Comparison of ENCODE assay signal across 8 cellular contexts in genomic region chrX:54808109-54808604, GRCh38. TPM values are rescaled to one million over a fixed set of nuclear protein-coding genes. Genes with fewer than 3 reads are reported as not detected.
A peak's percentile ranks its signal among the peaks of the same experiment; 100 is the strongest.
DNase-seq lines count a peak whose midpoint lies in the region; ATAC-seq and TF ChIP-seq lines count a peak whose summit lies in the region.

No MANE protein-coding gene starts in this region.

- CTCF ChIA-PET in activated CD4-positive, alpha-beta T cell treated with anti-CD3 and anti-CD28 coated beads for 36 hours (lab: Charles Lee) = no interaction called here

- H3K4me1 ChIP-seq in HAP-1 (peaks cover 9% of the 10 kb centered on the region), mesenchymal stem cell (ENCODE audit: control insufficient read depth, insufficient read depth, low read depth, low read length) (peaks cover 14% of the 10 kb centered on the region)

- H3K27me3 Mint-ChIP-seq in activated CD4-positive, alpha-beta T cell treated with anti-CD3 and anti-CD28 coated beads for 36 hours = no peaks in the 10 kb centered on the region

- no peak overlapping the region for H2BK12ac ChIP-seq in mesenchymal stem cell (ENCODE audit: low read length in 2 of 2)

- H3K27ac ChIP-seq in mesenchymal stem cell (ENCODE audit: low read length, poor library complexity, severe bottlenecking) = peak overlapping the region; percentile 97

- H3K14ac ChIP-seq in mesenchymal stem cell (ENCODE audit: low read length in 2 of 2) = no peak overlapping the region

- peaks cover 3% of the 10 kb centered on the region for H3K36me3 Mint-ChIP-seq in activated CD4-positive, alpha-beta T cell treated with anti-CD3 and anti-CD28 coated beads for 36 hours (ENCODE audit: low read depth)

- H3K9me3 Mint-ChIP-seq in activated CD4-positive, alpha-beta T cell treated with anti-CD3 and anti-CD28 coated beads for 36 hours (ENCODE audit: low read depth) = no peaks in the 10 kb centered on the region

- TF ChIP-seq CTCF in GM10266 (IDR thresholded peaks at IDR 0.05; ENCODE audit: control insufficient read depth, insufficient read depth, low read depth, missing control alignments) = no peak

- H3K36me3 ChIP-seq in HAP-1 (replicated peaks) (peaks cover 36% of the 10 kb centered on the region), mesenchymal stem cell (ENCODE audit: control insufficient read depth in 1 of 2, insufficient read depth in 2 of 2, low read depth in 1 of 2, low read length in 2 of 2) (peaks cover 31 to 32% of the 10 kb centered on the region in 2 experiments)

- peak overlapping the region; percentile 67 to 89 for H3K18ac ChIP-seq in mesenchymal stem cell (ENCODE audit: low read depth in 1 of 2, low read length in 2 of 2)

- no peak overlapping the region for H2BK120ac ChIP-seq in mesenchymal stem cell (ENCODE audit: low read depth, low read length)

- DNase-seq in GM10266 (ENCODE audit: extremely low spot score) (peak; percentile 25), HAP-1 (ENCODE audit: low spot score in 2 of 2) (peak; percentile 69 to 93), NCI-H1105 (lab: John Stamatoyannopoulos, UW) (peak; percentile 56), mesenchymal stem cell (peak; percentile 62), SKM-1 (lab: John Stamatoyannopoulos, UW; ENCODE audit: unreplicated experiment) (no peak)
- DNase-seq in activated CD4-positive, alpha-beta T cell treated with anti-CD3 and anti-CD28 coated beads for 36 hours = peak; percentile 58
- peak; percentile 48 for DNase-seq in effector CD8-positive, alpha-beta T cell (lab: John Stamatoyannopoulos, UW)
- DNase-seq in stimulated activated CD8-positive, alpha-beta memory T cell treated with anti-CD3 and anti-CD28 coated beads, Interleukin-4, amount 100 ng/mL, for 48 hours = peak; percentile 61

- peak overlapping the region; percentile 89 for H3K27ac Mint-ChIP-seq in activated CD4-positive, alpha-beta T cell treated with anti-CD3 and anti-CD28 coated beads for 36 hours

- no peak overlapping the region for H2BK15ac ChIP-seq in mesenchymal stem cell (ENCODE audit: low read depth, poor library complexity, severe bottlenecking)

- POLR2A ChIA-PET in activated CD4-positive, alpha-beta T cell treated with anti-CD3 and anti-CD28 coated beads for 36 hours (lab: Charles Lee) = interaction anchor here (1.2 kb wide), 1 partner anchor 169 kb away, joined by 7 read pairs; no protein-coding TSS in a partner anchor

- H3K79me1 ChIP-seq in mesenchymal stem cell (replicated peaks; ENCODE audit: low read length, poor library complexity, severe bottlenecking) = peaks cover 5% of the 10 kb centered on the region

- no peaks in the 10 kb centered on the region for H3K9me3 ChIP-seq in HAP-1
- no peaks in the 10 kb centered on the region for H3K9me3 ChIP-seq in mesenchymal stem cell (ENCODE audit: control insufficient read depth, low read length)

- H3K4me3 ChIP-seq in HAP-1 (peak overlapping the region; percentile 58), mesenchymal stem cell (ENCODE audit: insufficient read depth in 1 of 2, low read depth in 1 of 2, low read length in 2 of 2) (peak overlapping the region; percentile 69 to 88)

- peak overlapping the region; percentile 18 for H4K91ac ChIP-seq in mesenchymal stem cell (ENCODE audit: low read length)

- H3K4ac ChIP-seq in mesenchymal stem cell (ENCODE audit: low read depth in 1 of 2, low read length in 2 of 2) = peak overlapping the region; percentile 59 to 64

- no peak overlapping the region for H4K8ac ChIP-seq in mesenchymal stem cell (ENCODE audit: low read length)

- H3K23ac ChIP-seq in mesenchymal stem cell (ENCODE audit: low read length in 2 of 2) = no peak overlapping the region

- H3K27me3 ChIP-seq in HAP-1 (ENCODE audit: low read depth) (0 out of 2 replicates have a peak, but pooled peaks cover 4% of the 10 kb centered on the region), mesenchymal stem cell (ENCODE audit: control insufficient read depth in 1 of 2, insufficient read depth in 1 of 2, low read length in 2 of 2) (peaks cover 3 to 34% of the 10 kb centered on the region in 2 experiments)

- peak; percentile 20 for ATAC-seq in activated CD4-positive, alpha-beta T cell treated with anti-CD3 and anti-CD28 coated beads for 36 hours

- H3K4me1 Mint-ChIP-seq in activated CD4-positive, alpha-beta T cell treated with anti-CD3 and anti-CD28 coated beads for 36 hours = peaks cover 16% of the 10 kb centered on the region

- 0% methylated on average over 23 of the region's 23 CpGs for WGBS in mesenchymal stem cell

- no peak overlapping the region for H2AFZ ChIP-seq in mesenchymal stem cell (ENCODE audit: low read depth, low read length)

- intact Hi-C loops in activated CD4-positive, alpha-beta T cell treated with anti-CD3 and anti-CD28 coated beads for 36 hours (cut with DNase I, micrococcal nuclease) = loop anchor here (1.0 to 5.0 kb wide), 11 partner anchors 113 to 1126 kb away; partner anchors contain the start of genes APEX2 (in 2 of the 2), FAM120C (in 1 of the 2), GNL3L (in 1 of the 2) and PHF8 (in 1 of the 2)

- peak overlapping the region; percentile 95 for H3K9ac ChIP-seq in mesenchymal stem cell (ENCODE audit: low read length)

- H3K4me3 Mint-ChIP-seq in activated CD4-positive, alpha-beta T cell treated with anti-CD3 and anti-CD28 coated beads for 36 hours = peak overlapping the region; percentile 87

- in situ Hi-C loops in HAP-1 (cut with MboI; ENCODE audit: low sequenced_read_pairs) = loop anchor here (25.0 kb wide), 1 partner anchor 446 kb away; the partner anchor contains the start of gene WNK3

- H3K4me2 ChIP-seq in mesenchymal stem cell (ENCODE audit: low read length, poor library complexity, severe bottlenecking) = peak overlapping the region; percentile 65

- H2AK5ac ChIP-seq in mesenchymal stem cell (ENCODE audit: low read length, severe bottlenecking) = no peak overlapping the region

- H2BK5ac ChIP-seq in mesenchymal stem cell (ENCODE audit: low read depth, low read length, poor library complexity, severe bottlenecking) = peak overlapping the region; percentile 9

RNA-seq across cellular contexts. Expression of gene MAGED2, which starts 0.6 kb away (rescaled TPM):
- total RNA-seq in activated CD4-positive, alpha-beta T cell treated with anti-CD3 and anti-CD28 coated beads for 36 hours = 10 to 100 TPM; 27.4 to 35.5 TPM
- polyA plus RNA-seq in mesenchymal stem cell (2013, experiment 1 of 2) = 305 TPM
- 313 TPM for polyA plus RNA-seq in mesenchymal stem cell (2013, experiment 2 of 2)

RNA-seq across cellular contexts. Expression of gene ITIH6, which starts 10.1 kb away (rescaled TPM):
- total RNA-seq in activated CD4-positive, alpha-beta T cell treated with anti-CD3 and anti-CD28 coated beads for 36 hours = not detected
- 0.07 TPM for polyA plus RNA-seq in mesenchymal stem cell (2013, experiment 1 of 2)
- 0.11 TPM for polyA plus RNA-seq in mesenchymal stem cell (2013, experiment 2 of 2)
